1 cellular context compared by ENCODE assay signal in the genomic region with DNA sequence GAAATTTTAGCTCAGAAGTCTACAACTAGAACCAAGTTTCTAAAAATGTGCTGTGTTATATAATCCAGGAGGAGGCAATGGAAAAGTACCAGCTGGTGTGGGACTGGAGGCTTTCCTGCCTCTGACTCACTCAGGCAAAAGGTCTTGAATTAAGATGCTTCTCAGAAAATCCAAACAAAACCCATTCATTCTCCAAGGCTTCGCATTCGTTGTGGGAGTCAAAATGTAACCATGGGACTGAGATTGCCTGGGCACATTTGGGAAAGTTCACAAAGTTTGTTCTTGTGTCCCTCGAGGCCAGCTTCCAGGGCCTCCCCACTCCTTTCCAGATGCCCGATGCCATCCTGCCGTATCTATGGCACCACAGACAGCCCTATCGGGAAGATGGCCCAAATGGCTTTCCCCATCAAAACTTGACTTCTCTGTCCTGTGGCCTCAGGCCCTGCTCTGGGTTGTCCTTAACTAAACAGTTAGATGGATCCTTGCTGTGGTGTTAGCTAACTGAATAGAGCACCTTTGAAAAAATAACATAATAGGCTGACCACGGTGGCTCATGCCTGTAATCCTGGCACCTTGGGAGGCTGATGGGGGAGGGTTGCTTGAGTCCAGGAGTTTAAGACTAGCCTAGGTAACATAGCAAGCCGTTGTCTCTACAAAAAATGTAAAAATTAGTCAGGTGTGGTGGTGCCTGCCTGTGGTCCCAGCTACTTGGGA.
TF ChIP-seq lines count a peak whose summit lies in the region.

No MANE protein-coding gene starts in this region.

TF ChIP-seq in SK-N-SH treated with all-trans-retinoic acid at 6 μM for 48 hours, 23 proteins besides CTCF, POLR2A, EP300 and RAD21 (continued from another document):
- TF ChIP-seq, protein P1, sequence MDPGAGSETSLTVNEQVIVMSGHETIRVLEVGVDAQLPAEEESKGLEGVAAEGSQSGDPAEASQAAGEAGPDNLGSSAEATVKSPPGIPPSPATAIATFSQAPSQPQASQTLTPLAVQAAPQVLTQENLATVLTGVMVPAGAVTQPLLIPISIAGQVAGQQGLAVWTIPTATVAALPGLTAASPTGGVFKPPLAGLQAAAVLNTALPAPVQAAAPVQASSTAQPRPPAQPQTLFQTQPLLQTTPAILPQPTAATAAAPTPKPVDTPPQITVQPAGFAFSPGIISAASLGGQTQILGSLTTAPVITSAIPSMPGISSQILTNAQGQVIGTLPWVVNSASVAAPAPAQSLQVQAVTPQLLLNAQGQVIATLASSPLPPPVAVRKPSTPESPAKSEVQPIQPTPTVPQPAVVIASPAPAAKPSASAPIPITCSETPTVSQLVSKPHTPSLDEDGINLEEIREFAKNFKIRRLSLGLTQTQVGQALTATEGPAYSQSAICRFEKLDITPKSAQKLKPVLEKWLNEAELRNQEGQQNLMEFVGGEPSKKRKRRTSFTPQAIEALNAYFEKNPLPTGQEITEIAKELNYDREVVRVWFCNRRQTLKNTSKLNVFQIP (CRISPR knock-in tag; IDR thresholded peaks at IDR 0.05; ENCODE audit: borderline replicate concordance, low read depth): no peak
TF ChIP-seq in SK-N-SH treated with all-trans-retinoic acid at 6 μM for 48 hours: peak in this region for 0.
